Comparison of ENCODE assay signal across 18 cellular contexts in the genomic region with DNA sequence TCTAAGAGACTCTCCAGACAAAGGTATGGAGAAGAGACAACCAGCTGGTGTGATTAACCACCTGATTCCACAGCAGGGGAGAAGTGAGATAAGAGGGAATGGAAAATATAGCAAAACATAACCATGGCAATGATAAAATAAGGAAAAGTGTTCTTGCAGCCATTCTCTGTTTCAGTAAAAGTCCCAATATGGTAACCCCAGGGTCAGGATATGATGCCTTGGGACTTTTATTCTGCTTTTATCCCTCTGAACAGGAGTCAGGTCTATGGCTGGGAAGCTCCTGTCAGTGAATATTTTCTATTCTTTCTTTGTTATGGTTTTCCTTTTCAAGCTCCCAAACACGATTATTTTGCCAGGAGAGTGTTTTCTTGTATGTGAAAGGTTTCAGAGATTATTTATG.
"Had no signal": no experiment of that assay in that cellular context is flagged by ENCODE, and none has a peak within 500 bp of the region (broad histone marks: within the 10 kb centered on the region; RNA-seq: fewer than 3 reads in every experiment).

No MANE protein-coding gene starts in this region.

- H3K9me3 Mint-ChIP-seq: type B pancreatic cell had no signal

- ATAC-seq: esophagus mucosa; heart left ventricle; left colon; stimulated activated naive CD8-positive, alpha-beta T cell treated with anti-CD3 and anti-CD28 coated beads, Interleukin-15, Interleukin-2, amounts not matched to agents 100 U/mL and 50 U/mL, for 24 hours had no signal

- DNase-seq: cortex of kidney; dorsolateral prefrontal cortex; effector memory CD4-positive, alpha-beta T cell; heart left ventricle; hippocampal formation; left colon; midbrain; nucleus accumbens; ovary; right cardiac atrium; small intestine; stimulated activated CD4-positive, alpha-beta T cell treated with anti-CD3 and anti-CD28 coated beads, Interleukin-2, amount 100 ng/mL, for 48 hours; stimulated activated naive CD8-positive, alpha-beta T cell treated with anti-CD3 and anti-CD28 coated beads, Interleukin-15, Interleukin-2, amounts not matched to agents 100 U/mL and 50 U/mL, for 24 hours; thyroid gland had no signal

- H3K27me3 Mint-ChIP-seq: type B pancreatic cell had no signal

- H3K4me3 ChIP-seq: dorsolateral prefrontal cortex, heart left ventricle, ovary, suprapubic skin, thyroid gland had no signal

- H3K36me3 Mint-ChIP-seq: type B pancreatic cell had no signal

- H3K9me3 ChIP-seq: heart left ventricle, ovary, suprapubic skin, thyroid gland had no signal

- H3K36me3 ChIP-seq: heart left ventricle, ovary, suprapubic skin, thyroid gland had no signal

- H3K4me3 Mint-ChIP-seq: neural crest cell, type B pancreatic cell had no signal

- H3K27ac ChIP-seq: dorsolateral prefrontal cortex, heart left ventricle, ovary, suprapubic skin, thyroid gland had no signal

- H3K27me3 ChIP-seq: dorsolateral prefrontal cortex, heart left ventricle, ovary, suprapubic skin, thyroid gland had no signal

- H3K27ac Mint-ChIP-seq: type B pancreatic cell had no signal

- H3K4me1 ChIP-seq: suprapubic skin, thyroid gland had no signal
